In genomic region chr7:140967438-140967837, GRCh38 we compare ENCODE assay signal across 18 cellular contexts. TPM values are rescaled to one million over a fixed set of nuclear protein-coding genes. Genes with fewer than 3 reads are reported as not detected.
DNase-seq lines count a peak whose midpoint lies in the region; ATAC-seq, FAIRE-seq and TF ChIP-seq lines count a peak whose summit lies in the region.
"Had no signal": no experiment of that assay in that cellular context is flagged by ENCODE, and none has a peak within 500 bp of the region (broad histone marks: within the 10 kb centered on the region; RNA-seq: fewer than 3 reads in every experiment).

No MANE protein-coding gene starts in this region.

- H2BK5ac ChIP-seq in trophoblast cell (ENCODE audit: low read depth, low read length, poor library complexity) (no peak overlapping the region), mesenchymal stem cell (ENCODE audit: low read depth, low read length, poor library complexity, severe bottlenecking) (no peak overlapping the region)

- POLR2A ChIA-PET in HEK293 (lab: Yijun Ruan, JAX) (no interaction called here), K562 (lab: Yijun Ruan, JAX) (interaction anchor here (1.2 kb wide), 1 partner anchor 15 kb away, joined by 3 read pairs; no protein-coding TSS in a partner anchor)
- POLR2A ChIA-PET in activated CD8-positive, alpha-beta T cell treated with anti-CD3 and anti-CD28 coated beads for 36 hours (lab: Charles Lee): no interaction called here

- no peak for ATAC-seq in K562
- ATAC-seq in HG02938 (IDR thresholded peaks at IDR 0.05; ENCODE audit: unreplicated experiment): no peak
- no peak for ATAC-seq in activated CD8-positive, alpha-beta T cell treated with anti-CD3 and anti-CD28 coated beads for 36 hours
- ATAC-seq: HCT116 had no signal

- H3K4ac ChIP-seq in trophoblast cell (ENCODE audit: low read depth, low read length): no peak overlapping the region
- no peak overlapping the region for H3K4ac ChIP-seq in mesenchymal stem cell (ENCODE audit: low read depth in 1 of 2, low read length in 2 of 2)

- no peaks in the 10 kb centered on the region for H3K9me3 ChIP-seq in HEK293 (ENCODE audit: control insufficient read depth, insufficient read depth, low read depth, low read length)
- H3K9me3 ChIP-seq in K562 (replicated peaks; ENCODE audit: control insufficient read depth, insufficient read depth, low read depth, low read length): no peaks in the 10 kb centered on the region
- H3K9me3 ChIP-seq in trophoblast cell (ENCODE audit: insufficient read depth, low read depth, low read length): no peaks in the 10 kb centered on the region
- no peaks in the 10 kb centered on the region for H3K9me3 ChIP-seq in mesenchymal stem cell (ENCODE audit: control insufficient read depth, low read length)

- no peaks in the 10 kb centered on the region for H4K20me1 ChIP-seq in K562 (replicated peaks; ENCODE audit: control insufficient read depth, insufficient read depth, low read length)

- H3K4me1 ChIP-seq in HEK293 (ENCODE audit: control insufficient read depth, insufficient read depth, low read length) (no peaks in the 10 kb centered on the region), K562 (replicated peaks in 1 of 2; ENCODE audit: control insufficient read depth in 2 of 2, insufficient read depth in 2 of 2, low read length in 2 of 2) (no peaks in the 10 kb centered on the region), trophoblast cell (ENCODE audit: control insufficient read depth in 1 of 2, insufficient read depth in 2 of 2, low read length in 2 of 2) (no peaks in the 10 kb centered on the region), mesenchymal stem cell (ENCODE audit: control insufficient read depth, insufficient read depth, low read depth, low read length) (no peaks in the 10 kb centered on the region)

- FAIRE-seq in K562 (lab: Jason Lieb, UNC): no peak
- FAIRE-seq: GM12878, GM19239 had no signal

- H3K4me1 Mint-ChIP-seq in activated CD8-positive, alpha-beta T cell treated with anti-CD3 and anti-CD28 coated beads for 36 hours (ENCODE audit: low read depth): no peaks in the 10 kb centered on the region
- H3K4me1 Mint-ChIP-seq: CD4-positive, alpha-beta memory T cell; H9 had no signal

- no peak overlapping the region for H2BK120ac ChIP-seq in trophoblast cell (ENCODE audit: insufficient read depth, low read length, poor library complexity)
- H2BK120ac ChIP-seq in mesenchymal stem cell (ENCODE audit: low read depth, low read length): no peak overlapping the region

- no TSS peak for BruUV-seq in K562 (replicated peaks; lab: Mats Ljungman, UMichigan)

- WGBS in K562 (ENCODE audit: insufficient coverage, low coverage, missing lambda C conversion rate): 3% methylated on average over 2 of the region's 2 CpGs
- WGBS in trophoblast cell (ENCODE audit: extremely low coverage, insufficient coverage, insufficient read length): no CpG with 5 or more reads among the region's 2 CpGs
- WGBS in mesenchymal stem cell: 53% methylated on average over 2 of the region's 2 CpGs

- TF ChIP-seq RAD21 in K562 (CRISPR knock-in tag; conservative IDR thresholded peaks at IDR 0.05 in 1 of 2, IDR thresholded peaks at IDR 0.05 in 1 of 2): no peak

- no peak overlapping the region for H3K27ac Mint-ChIP-seq in activated CD8-positive, alpha-beta T cell treated with anti-CD3 and anti-CD28 coated beads for 36 hours
- H3K27ac Mint-ChIP-seq: CD4-positive, alpha-beta memory T cell; H9; HFFc6 had no signal

- H3K23ac ChIP-seq in trophoblast cell (ENCODE audit: low read length) (no peak overlapping the region), mesenchymal stem cell (ENCODE audit: low read length in 2 of 2) (no peak overlapping the region)

- H3K36me3 ChIP-seq in HEK293 (ENCODE audit: control insufficient read depth in 2 of 2, insufficient read depth in 1 of 2, low read length in 2 of 2) (no peaks in the 10 kb centered on the region), K562 (ENCODE audit: control insufficient read depth, insufficient read depth, low read length) (no peaks in the 10 kb centered on the region), trophoblast cell (ENCODE audit: control insufficient read depth in 1 of 2, insufficient read depth in 2 of 2, low read length in 2 of 2) (no peaks in the 10 kb centered on the region), mesenchymal stem cell (ENCODE audit: control insufficient read depth in 1 of 2, insufficient read depth in 2 of 2, low read depth in 1 of 2, low read length in 2 of 2) (no peaks in the 10 kb centered on the region)

- H3K27ac ChIP-seq in HEK293 (ENCODE audit: extremely low read depth, low read depth, low read length) (no peak overlapping the region), K562 (ENCODE audit: extremely low read depth, low read depth, low read length) (no peak overlapping the region), trophoblast cell (ENCODE audit: low read depth, low read length) (no peak overlapping the region), mesenchymal stem cell (ENCODE audit: low read length, poor library complexity, severe bottlenecking) (no peak overlapping the region)
- H3K27ac ChIP-seq: GM23248 had no signal

- no peaks in the 10 kb centered on the region for H3K27me3 Mint-ChIP-seq in activated CD8-positive, alpha-beta T cell treated with anti-CD3 and anti-CD28 coated beads for 36 hours

- no peak overlapping the region for H3K9ac ChIP-seq in K562 (ENCODE audit: insufficient read depth in 1 of 2, low read depth in 2 of 2, low read length in 2 of 2)
- H3K9ac ChIP-seq in trophoblast cell (ENCODE audit: low read length): no peak overlapping the region
- no peak overlapping the region for H3K9ac ChIP-seq in mesenchymal stem cell (ENCODE audit: low read length)
- H3K9ac ChIP-seq: GM23248 had no signal

- no peak for TF ChIP-seq CTCF in HEK293 (tag by site-specific recombination; IDR thresholded peaks at IDR 0.05)
- TF ChIP-seq CTCF in K562 (IDR thresholded peaks at IDR 0.05 in 2 of 3, conservative IDR thresholded peaks at IDR 0.05 in 1 of 3; ENCODE audit: insufficient read depth in 2 of 3, low read depth in 1 of 3, low read length in 3 of 3): no peak
- no peak for TF ChIP-seq CTCF in activated CD8-positive, alpha-beta T cell treated with anti-CD3 and anti-CD28 coated beads for 36 hours (IDR thresholded peaks at IDR 0.05)

- H2BK12ac ChIP-seq in trophoblast cell (ENCODE audit: low read length) (no peak overlapping the region), mesenchymal stem cell (ENCODE audit: low read length in 2 of 2) (no peak overlapping the region)

- H3K79me1 ChIP-seq in trophoblast cell (ENCODE audit: low read length): no peaks in the 10 kb centered on the region
- no peaks in the 10 kb centered on the region for H3K79me1 ChIP-seq in mesenchymal stem cell (replicated peaks; ENCODE audit: low read length, poor library complexity, severe bottlenecking)

- H2BK15ac ChIP-seq in mesenchymal stem cell (ENCODE audit: low read depth, poor library complexity, severe bottlenecking): no peak overlapping the region

- no peak for TF ChIP-seq EP300 in K562 (IDR thresholded peaks at IDR 0.05; ENCODE audit: low read length)

- no peaks in the 10 kb centered on the region for H3K9me1 ChIP-seq in K562 (ENCODE audit: control insufficient read depth, insufficient read depth, low read length)

- no peaks in the 10 kb centered on the region for H3K79me2 ChIP-seq in K562 (ENCODE audit: control insufficient read depth, insufficient read depth, low read length)
- H3K79me2 ChIP-seq in trophoblast cell (ENCODE audit: control insufficient read depth, insufficient read depth, low read length, poor library complexity): no peaks in the 10 kb centered on the region

- no peak overlapping the region for H3K4me2 ChIP-seq in K562 (ENCODE audit: insufficient read depth, low read length)
- H3K4me2 ChIP-seq in trophoblast cell (ENCODE audit: low read length): no peak overlapping the region
- no peak overlapping the region for H3K4me2 ChIP-seq in mesenchymal stem cell (ENCODE audit: low read length, poor library complexity, severe bottlenecking)

- H3K18ac ChIP-seq in trophoblast cell (ENCODE audit: low read length) (no peak overlapping the region), mesenchymal stem cell (ENCODE audit: low read depth in 1 of 2, low read length in 2 of 2) (no peak overlapping the region)

- H3K4me3 Mint-ChIP-seq in activated CD8-positive, alpha-beta T cell treated with anti-CD3 and anti-CD28 coated beads for 36 hours: no peak overlapping the region
- H3K4me3 Mint-ChIP-seq: CD4-positive, alpha-beta memory T cell; H9; HFFc6 had no signal

- peaks cover 10 to 16% of the 10 kb centered on the region in 2 experiments; a peak in 3 of 5 replicates for H3K27me3 ChIP-seq in K562 (ENCODE audit: control insufficient read depth in 2 of 2, insufficient read depth in 2 of 2, low read length in 2 of 2)
- no peaks in the 10 kb centered on the region for H3K27me3 ChIP-seq in trophoblast cell (ENCODE audit: insufficient read depth, low read length)
- no peaks in the 10 kb centered on the region for H3K27me3 ChIP-seq in mesenchymal stem cell (ENCODE audit: control insufficient read depth in 1 of 2, insufficient read depth in 1 of 2, low read length in 2 of 2)

- CTCF ChIA-PET in HEK293 (lab: Yijun Ruan, JAX): no interaction called here
- CTCF ChIA-PET in K562 (lab: Yijun Ruan, JAX; ENCODE audit: low intra/inter-chr PET ratio): no interaction called here
- CTCF ChIA-PET in activated CD8-positive, alpha-beta T cell treated with anti-CD3 and anti-CD28 coated beads for 36 hours (lab: Charles Lee): no interaction called here

- H3K14ac ChIP-seq in trophoblast cell (ENCODE audit: low read length) (no peak overlapping the region), mesenchymal stem cell (ENCODE audit: low read length in 2 of 2) (no peak overlapping the region)

- DNase-seq in G401 (ENCODE audit: low spot score) (peak; percentile 1), K562 (ENCODE audit: extremely low read depth in 1 of 4, low spot score in 3 of 4) (no peak), trophoblast cell (no peak), mesenchymal stem cell (no peak)
- no peak for DNase-seq in activated CD8-positive, alpha-beta T cell treated with anti-CD3 and anti-CD28 coated beads for 36 hours
- DNase-seq: CD4-positive, alpha-beta memory T cell; COR-L47; DMS153; DND-41; GDM1; GM23248; H9; HFFc6 had no signal

- H4K8ac ChIP-seq in trophoblast cell (ENCODE audit: low read depth, low read length) (peak overlapping the region; percentile 20), mesenchymal stem cell (ENCODE audit: low read length) (no peak overlapping the region)

- H4K91ac ChIP-seq in trophoblast cell (ENCODE audit: low read depth, low read length): no peak overlapping the region
- H4K91ac ChIP-seq in mesenchymal stem cell (ENCODE audit: low read length): no peak overlapping the region

- no peak overlapping the region for H2AFZ ChIP-seq in K562 (ENCODE audit: low read depth, low read length)
- no peak overlapping the region for H2AFZ ChIP-seq in trophoblast cell (ENCODE audit: insufficient read depth, low read length, poor library complexity)
- no peak overlapping the region for H2AFZ ChIP-seq in mesenchymal stem cell (ENCODE audit: low read depth, low read length)
- H2AFZ ChIP-seq: GM23248 had no signal

- H3K36me3 Mint-ChIP-seq in activated CD8-positive, alpha-beta T cell treated with anti-CD3 and anti-CD28 coated beads for 36 hours (ENCODE audit: low read depth): no peaks in the 10 kb centered on the region
- H3K36me3 Mint-ChIP-seq: CD4-positive, alpha-beta memory T cell had no signal

- intact Hi-C loops in K562 (cut with micrococcal nuclease): no loop called here
- intact Hi-C loops in activated CD8-positive, alpha-beta T cell treated with anti-CD3 and anti-CD28 coated beads for 36 hours (cut with micrococcal nuclease): no loop called here

- no peak for TF ChIP-seq POLR2A in K562 (conservative IDR thresholded peaks at IDR 0.05)

- no peak overlapping the region for H2AK5ac ChIP-seq in trophoblast cell (ENCODE audit: low read length)
- H2AK5ac ChIP-seq in mesenchymal stem cell (ENCODE audit: low read length, severe bottlenecking): no peak overlapping the region

- H3K4me3 ChIP-seq in HEK293 (ENCODE audit: low read depth, low read length): no peak overlapping the region
- H3K4me3 ChIP-seq in K562: no peak overlapping the region
- no peak overlapping the region for H3K4me3 ChIP-seq in trophoblast cell (ENCODE audit: low read depth, low read length)
- no peak overlapping the region for H3K4me3 ChIP-seq in mesenchymal stem cell (ENCODE audit: insufficient read depth in 1 of 2, low read depth in 1 of 2, low read length in 2 of 2)
- H3K4me3 ChIP-seq: GM12878, GM23248 had no signal

- no peak overlapping the region for H4K12ac ChIP-seq in trophoblast cell (ENCODE audit: low read depth, low read length)

- in situ Hi-C loops in G401 (cut with HindIII; ENCODE audit: low sequenced_read_pairs) (no loop called here), K562 (cut with MboI) (no loop called here)

- no peaks in the 10 kb centered on the region for H3K9me3 Mint-ChIP-seq in activated CD8-positive, alpha-beta T cell treated with anti-CD3 and anti-CD28 coated beads for 36 hours
- H3K9me3 Mint-ChIP-seq: CD4-positive, alpha-beta memory T cell; H9; HFFc6 had no signal

RNA-seq across cellular contexts. Expression of gene BRAF, which starts 42.7 kb away (rescaled TPM):
- 11.4 and 20.0 TPM in 2 replicates for total RNA-seq in G401 (2014; rRNA removed; shearing (Covaris generic))
- total RNA-seq in K562 (2011; cell fraction: chromatin; rRNA removed; ENCODE audit: low replicate concordance): 127 and 304 TPM in 2 replicates
- total RNA-seq in K562 (2011; cell fraction: nucleolus; rRNA removed): 36.5 and 52.8 TPM in 2 replicates
- total RNA-seq in K562 (2011; cell fraction: nucleoplasm; rRNA removed): 111 and 199 TPM in 2 replicates
- total RNA-seq in K562 (2014; rRNA removed) (16.4 and 17.4 TPM in 2 replicates), K562 (2014; rRNA removed; fragmentation: Illumina TruSeq; extraction: Trizol) (38.3 and 42.7 TPM in 2 replicates), K562 (2015; rRNA removed; fragmentation: Illumina TruSeq; extraction: Trizol) (32.5 and 37.8 TPM in 2 replicates), K562 (2021) (33.4 and 34.1 TPM in 2 replicates)
- polyA plus RNA-seq in K562 (2011; rRNA removed) (37.2 and 38.5 TPM in 2 replicates), K562 (2014; fragmentation: Illumina TruSeq; extraction: Trizol) (21.9 and 24.1 TPM in 2 replicates), K562 (2014; fragmentation: Nextera tagmentation; extraction: Ambion mirVana) (1 to 10 TPM; 3.6 to 6.6 TPM), K562 (2014; rRNA removed) (14.0 and 15.1 TPM in 2 replicates)
- polyA plus RNA-seq in K562 (2011; cell fraction: cytosol; rRNA removed): 12.1 and 24.8 TPM in 2 replicates
- 34.7 and 51.3 TPM in 2 replicates for polyA plus RNA-seq in K562 (2011; cell fraction: nucleus; rRNA removed)
- 15.7 and 20.2 TPM in 2 replicates for polyA plus RNA-seq in K562 (2012)
- polyA minus RNA-seq in K562 (2011; rRNA and poly(A)+ RNA removed): 138 and 189 TPM in 2 replicates
- 46.0 and 52.5 TPM in 2 replicates for polyA minus RNA-seq in K562 (2011; cell fraction: cytosol; rRNA and poly(A)+ RNA removed)
- polyA minus RNA-seq in K562 (2011; cell fraction: nucleus; rRNA and poly(A)+ RNA removed): 63.0 and 111 TPM in 2 replicates
- 21.6 and 21.9 TPM in 2 replicates for polyA plus RNA-seq in trophoblast cell (2013)
- polyA plus RNA-seq in mesenchymal stem cell (2013, experiment 1 of 2): 7.6 TPM
- polyA plus RNA-seq in mesenchymal stem cell (2013, experiment 2 of 2): 8.0 TPM
- total RNA-seq in activated CD8-positive, alpha-beta T cell treated with anti-CD3 and anti-CD28 coated beads for 36 hours: 10 to 100 TPM; 30.0 to 30.6 TPM

RNA-seq across cellular contexts. Expression of gene MRPS33, which starts 47.3 kb away (rescaled TPM):
- 46.6 and 55.8 TPM in 2 replicates for total RNA-seq in G401 (2014; rRNA removed; shearing (Covaris generic))
- 17.1 and 29.5 TPM in 2 replicates for total RNA-seq in K562 (2011; cell fraction: chromatin; rRNA removed; ENCODE audit: low replicate concordance)
- 17.8 and 19.7 TPM in 2 replicates for total RNA-seq in K562 (2011; cell fraction: nucleolus; rRNA removed)
- 27.8 and 29.4 TPM in 2 replicates for total RNA-seq in K562 (2011; cell fraction: nucleoplasm; rRNA removed)
- 70.3 and 81.1 TPM in 2 replicates for total RNA-seq in K562 (2014; rRNA removed)
- 205 and 227 TPM in 2 replicates for total RNA-seq in K562 (2014; rRNA removed; fragmentation: Illumina TruSeq; extraction: Trizol)
- total RNA-seq in K562 (2015; rRNA removed; fragmentation: Illumina TruSeq; extraction: Trizol): 122 and 132 TPM in 2 replicates
- total RNA-seq in K562 (2021): 106 and 109 TPM in 2 replicates
- polyA plus RNA-seq in K562 (2011; rRNA removed): 170 and 187 TPM in 2 replicates
- 15.4 and 35.1 TPM in 2 replicates for polyA plus RNA-seq in K562 (2011; cell fraction: cytosol; rRNA removed)
- polyA plus RNA-seq in K562 (2011; cell fraction: nucleus; rRNA removed): 21.0 and 54.5 TPM in 2 replicates
- 140 and 201 TPM in 2 replicates for polyA plus RNA-seq in K562 (2012)
- polyA plus RNA-seq in K562 (2014; fragmentation: Illumina TruSeq; extraction: Trizol): 149 and 204 TPM in 2 replicates
- 100 to 1,000 TPM; 395 to 442 TPM for polyA plus RNA-seq in K562 (2014; fragmentation: Nextera tagmentation; extraction: Ambion mirVana)
- 109 and 123 TPM in 2 replicates for polyA plus RNA-seq in K562 (2014; rRNA removed)
- 64.9 and 102 TPM in 2 replicates for polyA minus RNA-seq in K562 (2011; rRNA and poly(A)+ RNA removed)
- polyA minus RNA-seq in K562 (2011; cell fraction: cytosol; rRNA and poly(A)+ RNA removed): 15.6 and 19.8 TPM in 2 replicates
- polyA minus RNA-seq in K562 (2011; cell fraction: nucleus; rRNA and poly(A)+ RNA removed): 7.7 and 18.4 TPM in 2 replicates
- polyA plus RNA-seq in trophoblast cell (2013): 65.8 and 66.5 TPM in 2 replicates
- 83.2 TPM for polyA plus RNA-seq in mesenchymal stem cell (2013, experiment 1 of 2)
- polyA plus RNA-seq in mesenchymal stem cell (2013, experiment 2 of 2): 84.1 TPM
- total RNA-seq in activated CD8-positive, alpha-beta T cell treated with anti-CD3 and anti-CD28 coated beads for 36 hours: 100 to 1,000 TPM in 1 of 2 experiments, 10 to 100 TPM in 1; 95.5 to 101 TPM
